ENCODE assay signal across 3 cellular contexts in genomic region chr18:9608298-9608697, GRCh38.
TF ChIP-seq lines count a peak whose summit lies in the region.

No MANE protein-coding gene starts in this region.

TF ChIP-seq in A549, 52 proteins besides CTCF, POLR2A, EP300 and RAD21:
- TF ChIP-seq ZFP36 (IDR thresholded peaks at IDR 0.05; ENCODE audit: borderline replicate concordance, partially characterized antibody) (no peak), CHD2 (IDR thresholded peaks at IDR 0.05; ENCODE audit: low read length, partially characterized antibody) (no peak), BHLHE40 (IDR thresholded peaks at IDR 0.05; ENCODE audit: low read depth, low read length) (no peak), SMC3 (IDR thresholded peaks at IDR 0.05) (no peak), E2F6 (IDR thresholded peaks at IDR 0.05; ENCODE audit: borderline replicate concordance, low read depth) (no peak)

TF ChIP-seq in K562, 482 proteins besides CTCF, POLR2A, EP300 and RAD21 (continues in another document):
- no peak for TF ChIP-seq MTF1 (CRISPR knock-in tag; IDR thresholded peaks at IDR 0.05; ENCODE audit: borderline replicate concordance)
- TF ChIP-seq HOXB6 (CRISPR knock-in tag; IDR thresholded peaks at IDR 0.05; ENCODE audit: borderline replicate concordance) = no peak
- no peak for TF ChIP-seq E2F3 (CRISPR knock-in tag; IDR thresholded peaks at IDR 0.05)
- TF ChIP-seq, protein P1, sequence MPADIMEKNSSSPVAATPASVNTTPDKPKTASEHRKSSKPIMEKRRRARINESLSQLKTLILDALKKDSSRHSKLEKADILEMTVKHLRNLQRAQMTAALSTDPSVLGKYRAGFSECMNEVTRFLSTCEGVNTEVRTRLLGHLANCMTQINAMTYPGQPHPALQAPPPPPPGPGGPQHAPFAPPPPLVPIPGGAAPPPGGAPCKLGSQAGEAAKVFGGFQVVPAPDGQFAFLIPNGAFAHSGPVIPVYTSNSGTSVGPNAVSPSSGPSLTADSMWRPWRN (IDR thresholded peaks at IDR 0.05; ENCODE audit: low read depth) = 0 out of 2 replicates have a peak, but pooled peaks have one; percentile 26
- TF ChIP-seq ZNF561 (CRISPR knock-in tag; conservative IDR thresholded peaks at IDR 0.05) = no peak
- TF ChIP-seq NCOA2 (IDR thresholded peaks at IDR 0.05; ENCODE audit: partially characterized antibody in 2 of 2) = no peak
- peak; percentile 15; the same call in 1 of the 2 replicates for TF ChIP-seq RBFOX2 (IDR thresholded peaks at IDR 0.05; ENCODE audit: low read depth, low read length)
- no peak for TF ChIP-seq PURB (CRISPR knock-in tag; IDR thresholded peaks at IDR 0.05; ENCODE audit: low read depth)
- TF ChIP-seq ZNF217 (CRISPR knock-in tag; IDR thresholded peaks at IDR 0.05) = no peak
- no peak for TF ChIP-seq FOXJ2 (tag; IDR thresholded peaks at IDR 0.05)
- peak; percentile 94 for TF ChIP-seq ARID1B (IDR thresholded peaks at IDR 0.05)
- peak; percentile 64; the same call in 1 of the 2 replicates for TF ChIP-seq HDAC2 (IDR thresholded peaks at IDR 0.05)
- no peak for TF ChIP-seq CBX5 (IDR thresholded peaks at IDR 0.05; ENCODE audit: borderline replicate concordance, low read depth)
- peak; percentile 57 for TF ChIP-seq ZNF592 (IDR thresholded peaks at IDR 0.05)
- TF ChIP-seq, protein P2, sequence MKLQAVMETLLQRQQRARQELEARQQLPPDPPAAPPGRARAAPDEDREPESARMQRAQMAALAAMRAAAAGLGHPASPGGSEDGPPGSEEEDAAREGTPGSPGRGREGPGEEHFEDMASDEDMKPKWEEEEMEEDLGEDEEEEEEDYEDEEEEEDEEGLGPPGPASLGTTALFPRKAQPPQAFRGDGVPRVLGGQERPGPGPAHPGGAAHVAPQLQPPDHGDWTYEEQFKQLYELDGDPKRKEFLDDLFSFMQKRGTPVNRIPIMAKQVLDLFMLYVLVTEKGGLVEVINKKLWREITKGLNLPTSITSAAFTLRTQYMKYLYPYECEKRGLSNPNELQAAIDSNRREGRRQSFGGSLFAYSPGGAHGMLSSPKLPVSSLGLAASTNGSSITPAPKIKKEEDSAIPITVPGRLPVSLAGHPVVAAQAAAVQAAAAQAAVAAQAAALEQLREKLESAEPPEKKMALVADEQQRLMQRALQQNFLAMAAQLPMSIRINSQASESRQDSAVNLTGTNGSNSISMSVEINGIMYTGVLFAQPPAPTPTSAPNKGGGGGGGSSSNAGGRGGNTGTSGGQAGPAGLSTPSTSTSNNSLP (IDR thresholded peaks at IDR 0.05; ENCODE audit: borderline replicate concordance, low read depth, low read length) = peak; percentile 93
- TF ChIP-seq DPF2 (IDR thresholded peaks at IDR 0.05) = peak; percentile 93
- TF ChIP-seq TEAD4 (IDR thresholded peaks at IDR 0.05; ENCODE audit: low read length) = peak; percentile 92
- TF ChIP-seq TEAD4 (CRISPR knock-in tag; IDR thresholded peaks at IDR 0.05; ENCODE audit: borderline replicate concordance) = no peak
- peak; percentile 61; the same call in 1 of the 2 replicates for TF ChIP-seq KLF16 (IDR thresholded peaks at IDR 0.05)
- TF ChIP-seq ESRRB (CRISPR knock-in tag; IDR thresholded peaks at IDR 0.05; ENCODE audit: borderline replicate concordance) = no peak
- TF ChIP-seq GTF2A2 (tag; IDR thresholded peaks at IDR 0.05) = no peak
- no peak for TF ChIP-seq SIN3A (IDR thresholded peaks at IDR 0.05; ENCODE audit: borderline replicate concordance in 2 of 2, control insufficient read depth in 1 of 2, low read depth in 2 of 2, low read length in 2 of 2)
- TF ChIP-seq EGR1 (conservative IDR thresholded peaks at IDR 0.05) = no peak
- no peak for TF ChIP-seq TGIF2 (CRISPR knock-in tag; IDR thresholded peaks at IDR 0.05)
- no peak for TF ChIP-seq TAF1 (IDR thresholded peaks at IDR 0.05; ENCODE audit: control insufficient read depth, extremely low read depth, insufficient read depth, low read length, severe bottlenecking)
- TF ChIP-seq KDM1A (IDR thresholded peaks at IDR 0.05) = peak in 1 of 2 experiments; percentile 61; a peak in 2 of 4 replicates
- TF ChIP-seq CBX3 (IDR thresholded peaks at IDR 0.05; ENCODE audit: borderline replicate concordance in 1 of 2, low read length in 2 of 2) = peak in 1 of 2 experiments; percentile 37; a peak in 1 of 3 replicates
- peak; percentile 45; the same call in 1 of the 2 replicates for TF ChIP-seq NCOA1 (IDR thresholded peaks at IDR 0.05; ENCODE audit: low read depth)
- TF ChIP-seq FOXK2 (conservative IDR thresholded peaks at IDR 0.05 in 1 of 2, IDR thresholded peaks at IDR 0.05 in 1 of 2; ENCODE audit: low read depth in 2 of 2) = 0 out of 4 replicates have a peak, but pooled peaks of 1 of the 2 experiments have one; percentile 11
- TF ChIP-seq LEF1 (IDR thresholded peaks at IDR 0.05) = peak; percentile 55; the same call in 1 of the 2 replicates
- peak; percentile 73; the same call in 1 of the 2 replicates for TF ChIP-seq FOXM1 (IDR thresholded peaks at IDR 0.05; ENCODE audit: low read depth)
- no peak for TF ChIP-seq FOXM1 (CRISPR knock-in tag; IDR thresholded peaks at IDR 0.05; ENCODE audit: low read depth)
- TF ChIP-seq RBM17 (IDR thresholded peaks at IDR 0.05; ENCODE audit: borderline replicate concordance, low read depth, low read length) = no peak

TF ChIP-seq in HepG2, 621 proteins besides CTCF, POLR2A, EP300 and RAD21:
- TF ChIP-seq, protein P3, sequence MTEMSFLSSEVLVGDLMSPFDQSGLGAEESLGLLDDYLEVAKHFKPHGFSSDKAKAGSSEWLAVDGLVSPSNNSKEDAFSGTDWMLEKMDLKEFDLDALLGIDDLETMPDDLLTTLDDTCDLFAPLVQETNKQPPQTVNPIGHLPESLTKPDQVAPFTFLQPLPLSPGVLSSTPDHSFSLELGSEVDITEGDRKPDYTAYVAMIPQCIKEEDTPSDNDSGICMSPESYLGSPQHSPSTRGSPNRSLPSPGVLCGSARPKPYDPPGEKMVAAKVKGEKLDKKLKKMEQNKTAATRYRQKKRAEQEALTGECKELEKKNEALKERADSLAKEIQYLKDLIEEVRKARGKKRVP (CRISPR knock-in tag; IDR thresholded peaks at IDR 0.05) = 0 out of 4 replicates have a peak, but pooled peaks of 1 of the 2 experiments have one; percentile 12
- TF ChIP-seq KDM5A (IDR thresholded peaks at IDR 0.05; ENCODE audit: borderline replicate concordance, low read length) (no peak), YEATS4 (CRISPR knock-in tag; IDR thresholded peaks at IDR 0.05; ENCODE audit: borderline replicate concordance) (no peak), STAT6 (CRISPR knock-in tag; IDR thresholded peaks at IDR 0.05; ENCODE audit: borderline replicate concordance) (no peak), ATF7 (IDR thresholded peaks at IDR 0.05) (peak; percentile 7; the same call in 1 of the 2 replicates), ATF7 (CRISPR knock-in tag; IDR thresholded peaks at IDR 0.05) (no peak)
